ENCODE assay signal across 24 cellular contexts in genomic region chr4:24680746-24681145, GRCh38.
"Had no signal": no experiment of that assay in that cellular context is flagged by ENCODE, and none has a peak within 500 bp of the region (broad histone marks: within the 10 kb centered on the region; RNA-seq: fewer than 3 reads in every experiment).

No MANE protein-coding gene starts in this region.

- FAIRE-seq: colon had no signal

- ATAC-seq: activated naive CD4-positive, alpha-beta T cell treated with anti-CD3 and anti-CD28 coated beads, Interleukin-2, amount 50 U/mL, for 72 hours; activated T-cell treated with anti-CD3 and anti-CD28 coated beads, Interleukin-2, amount 50 U/mL, for 72 hours; gastroesophageal sphincter; left lobe of liver; right cardiac atrium; stimulated activated naive CD8-positive, alpha-beta T cell treated with anti-CD3 and anti-CD28 coated beads, Interleukin-15, Interleukin-2, amounts not matched to agents 100 U/mL and 50 U/mL, for 24 hours had no signal

- H3K27ac ChIP-seq: gastroesophageal sphincter, lower lobe of right lung, thoracic aorta had no signal

- H3K27ac Mint-ChIP-seq: activated naive CD4-positive, alpha-beta T cell treated with anti-CD3 and anti-CD28 coated beads, Interleukin-2, amount 50 U/mL, for 72 hours; activated T-cell treated with anti-CD3 and anti-CD28 coated beads, Interleukin-2, amount 50 U/mL, for 72 hours; immature natural killer cell; natural killer cell; T-helper 2 cell treated with Interferon-gamma antibody and Interleukin-4, amounts not matched to agents 5 μg/mL and 100 μg/mL, for 36 hours; type B pancreatic cell had no signal

- H3K4me3 ChIP-seq: gastroesophageal sphincter, lower lobe of right lung, thoracic aorta had no signal

- H3K4me1 ChIP-seq: gastroesophageal sphincter, lower lobe of right lung had no signal

- H3K36me3 ChIP-seq: gastroesophageal sphincter, lower lobe of right lung, thoracic aorta had no signal

- H3K36me3 Mint-ChIP-seq: activated naive CD4-positive, alpha-beta T cell treated with anti-CD3 and anti-CD28 coated beads, Interleukin-2, amount 50 U/mL, for 72 hours; immature natural killer cell; natural killer cell; type B pancreatic cell had no signal

- H3K4me3 Mint-ChIP-seq: activated T-cell treated with anti-CD3 and anti-CD28 coated beads, Interleukin-2, amount 50 U/mL, for 72 hours; immature natural killer cell; natural killer cell; T-helper 2 cell treated with Interferon-gamma antibody and Interleukin-4, amounts not matched to agents 5 μg/mL and 100 μg/mL, for 36 hours; type B pancreatic cell had no signal

- H3K27me3 ChIP-seq: gastroesophageal sphincter had no signal

- H3K9me3 Mint-ChIP-seq: T-helper 2 cell treated with Interferon-gamma antibody and Interleukin-4, amounts not matched to agents 5 μg/mL and 100 μg/mL, for 36 hours had no signal

- DNase-seq: activated CD4-positive, alpha-beta T cell treated with anti-CD3 and anti-CD28 coated beads for 4 hours; activated CD4-positive, alpha-beta T cell treated with anti-CD3 and anti-CD28 coated beads, Interleukin-2, amount 50 U/mL, for 4 hours; activated naive CD4-positive, alpha-beta T cell; activated T-cell treated with anti-CD3 and anti-CD28 coated beads for 4 hours; activated T-cell treated with anti-CD3 and anti-CD28 coated beads, Interleukin-2, amount 50 U/mL, for 72 hours; dermis blood vessel endothelial cell; effector CD4-positive, alpha-beta T cell; hippocampal formation; immature natural killer cell; lower lobe of right lung; mesenchymal stem cell; natural killer cell; posterior cingulate gyrus; right cardiac atrium; stimulated activated CD4-positive, alpha-beta T cell treated with anti-CD3 and anti-CD28 coated beads, Interleukin-4, amount 100 ng/mL, for 1 hour; stimulated activated naive CD8-positive, alpha-beta T cell treated with anti-CD3 and anti-CD28 coated beads, Interleukin-15, Interleukin-2, amounts not matched to agents 100 U/mL and 50 U/mL, for 24 hours; T-helper 1 cell had no signal

- H3K4me1 Mint-ChIP-seq: immature natural killer cell, natural killer cell had no signal
